In the genomic region with DNA sequence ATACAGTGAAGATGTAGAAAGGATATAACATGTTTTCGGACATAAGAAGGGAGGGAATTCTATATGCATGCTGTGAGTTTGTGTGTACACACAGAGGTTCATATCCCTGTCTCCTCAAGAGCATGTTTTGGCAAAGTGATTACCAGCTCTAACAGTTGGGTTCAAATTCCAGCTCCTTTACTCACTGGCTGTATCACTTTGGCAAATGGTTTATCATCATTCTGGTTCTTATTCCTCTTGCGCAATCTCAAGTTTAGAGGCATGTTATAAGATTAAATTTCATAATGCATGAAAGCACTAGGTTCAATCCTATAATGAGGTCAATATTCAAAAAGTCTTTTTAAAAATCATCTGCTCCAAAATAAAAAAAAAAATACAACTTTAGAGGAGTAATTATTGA, we compare ENCODE assay signal across 15 cellular contexts.
"Had no signal": no experiment of that assay in that cellular context is flagged by ENCODE, and none has a peak within 500 bp of the region (broad histone marks: within the 10 kb centered on the region; RNA-seq: fewer than 3 reads in every experiment).

No MANE protein-coding gene starts in this region.

- H3K27ac Mint-ChIP-seq: activated CD4-positive, alpha-beta memory T cell treated with anti-CD3 and anti-CD28 coated beads for 36 hours; activated naive CD8-positive, alpha-beta T cell; natural killer cell had no signal

- H3K36me3 Mint-ChIP-seq: activated CD4-positive, alpha-beta memory T cell treated with anti-CD3 and anti-CD28 coated beads for 36 hours; activated naive CD8-positive, alpha-beta T cell; natural killer cell had no signal

- H3K27me3 Mint-ChIP-seq: activated CD4-positive, alpha-beta memory T cell treated with anti-CD3 and anti-CD28 coated beads for 36 hours; activated naive CD8-positive, alpha-beta T cell had no signal

- H3K9me3 ChIP-seq: right atrium auricular region, tibial artery, vagina had no signal

- H3K9me3 Mint-ChIP-seq: activated CD4-positive, alpha-beta memory T cell treated with anti-CD3 and anti-CD28 coated beads for 36 hours had no signal

- H3K36me3 ChIP-seq: right atrium auricular region, tibial artery, vagina had no signal

- H3K4me3 ChIP-seq: lung, right atrium auricular region, smooth muscle cell, tibial artery, vagina had no signal

- DNase-seq: activated CD4-positive, alpha-beta memory T cell treated with anti-CD3 and anti-CD28 coated beads for 36 hours; activated CD4-positive, alpha-beta T cell treated with anti-CD3 and anti-CD28 coated beads for 1 hour; activated gamma-delta T cell; activated T-cell treated with anti-CD3 and anti-CD28 coated beads, Interleukin-2, amount 50 U/mL, for 48 hours; anterior cingulate cortex; hypothalamus; left cardiac atrium; natural killer cell; posterior cingulate gyrus; tibial artery had no signal

- H3K4me1 Mint-ChIP-seq: natural killer cell had no signal

- H3K27ac ChIP-seq: right atrium auricular region, tibial artery, vagina had no signal

- ATAC-seq: natural killer cell had no signal

- H3K27me3 ChIP-seq: right atrium auricular region, tibial artery, vagina had no signal

- H3K4me3 Mint-ChIP-seq: activated CD4-positive, alpha-beta memory T cell treated with anti-CD3 and anti-CD28 coated beads for 36 hours; activated naive CD8-positive, alpha-beta T cell; natural killer cell had no signal

- H3K4me2 ChIP-seq: smooth muscle cell had no signal

- H3K4me1 ChIP-seq: right atrium auricular region, tibial artery, vagina had no signal
